ENCODE assay signal across 10 cellular contexts in the genomic region with DNA sequence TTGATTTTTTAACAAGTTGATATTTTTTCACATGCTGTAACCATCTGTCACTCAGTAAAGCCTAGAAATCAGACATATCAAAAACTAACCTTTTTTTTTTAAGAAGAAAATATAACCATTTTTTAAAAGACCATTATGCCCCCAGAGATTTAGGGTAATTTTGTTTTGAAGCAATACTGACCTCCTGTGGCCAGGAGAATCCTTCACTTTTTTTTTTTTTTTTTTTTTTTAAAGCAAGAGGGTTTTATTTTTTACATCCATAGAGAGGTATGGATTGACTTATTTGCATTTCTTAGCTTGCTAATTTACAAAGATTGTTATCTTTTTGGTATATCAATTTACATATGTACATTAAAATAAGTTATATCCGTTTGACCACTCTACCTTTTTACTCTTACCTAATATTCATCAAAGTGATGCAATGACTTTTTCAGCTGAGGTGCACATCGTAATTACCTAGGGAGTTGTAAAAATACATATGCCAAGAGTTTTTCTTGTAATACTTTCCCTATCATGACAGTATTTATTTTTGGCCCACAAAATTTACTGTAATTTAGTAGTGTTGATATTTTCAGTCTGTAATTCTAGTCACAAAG.
DNase-seq lines count a peak whose midpoint lies in the region; ATAC-seq and TF ChIP-seq lines count a peak whose summit lies in the region.
"Had no signal": no experiment of that assay in that cellular context is flagged by ENCODE, and none has a peak within 500 bp of the region (broad histone marks: within the 10 kb centered on the region; RNA-seq: fewer than 3 reads in every experiment).

No MANE protein-coding gene starts in this region.

- H3K9ac ChIP-seq in fibroblast of lung (ENCODE audit: insufficient read depth, low read length), result no peak overlapping the region

- H3K9me3 ChIP-seq in Panc1 (ENCODE audit: control insufficient read depth, insufficient read depth, low read depth, low read length) (no peaks in the 10 kb centered on the region), fibroblast of lung (ENCODE audit: control insufficient read depth, insufficient read depth, low read depth, low read length) (no peaks in the 10 kb centered on the region)
- H3K9me3 ChIP-seq: tibial artery had no signal

- H3K4me3 ChIP-seq in Panc1 (ENCODE audit: low read depth in 2 of 2, low read length in 2 of 2), result no peak overlapping the region
- H3K4me3 ChIP-seq in fibroblast of lung (replicated peaks in 1 of 4; ENCODE audit: control extremely low read depth in 1 of 4, insufficient read depth in 1 of 4, low read depth in 3 of 4, low read length in 4 of 4), result no peak overlapping the region
- H3K4me3 ChIP-seq: tibial artery had no signal

- no peaks in the 10 kb centered on the region for H3K79me2 ChIP-seq in fibroblast of lung (ENCODE audit: control insufficient read depth, insufficient read depth, low read length)

- H3K36me3 ChIP-seq in Panc1 (ENCODE audit: control insufficient read depth, insufficient read depth, low read length) (no peaks in the 10 kb centered on the region), fibroblast of lung (ENCODE audit: control insufficient read depth, insufficient read depth, low read length) (no peaks in the 10 kb centered on the region)
- H3K36me3 ChIP-seq: tibial artery had no signal

- no TSS peak for BruUV-seq in Panc1 (replicated peaks; lab: Mats Ljungman, UMichigan)

- no peak overlapping the region for H3K4me2 ChIP-seq in fibroblast of lung (ENCODE audit: extremely low read depth, insufficient read depth, low read length)

- H3K27ac ChIP-seq in 22Rv1, result no peak overlapping the region
- peak overlapping the region; percentile 92; the same call in 1 of the 2 replicates for H3K27ac ChIP-seq in Panc1 (ENCODE audit: low read length)
- H3K27ac ChIP-seq in fibroblast of lung (ENCODE audit: insufficient read depth, low read length), result no peak overlapping the region
- H3K27ac ChIP-seq: tibial artery had no signal

- H4K20me1 ChIP-seq in fibroblast of lung (ENCODE audit: control insufficient read depth, extremely low read depth, insufficient read depth, low read length), result no peaks in the 10 kb centered on the region

- DNase-seq in GM10248 (ENCODE audit: extremely low spot score) (no peak), Panc1 (ENCODE audit: low read depth, low spot score) (no peak), fibroblast of lung (ENCODE audit: low read depth in 2 of 2) (peak in 1 of 2 donors; percentile 50), pons (ENCODE audit: low spot score) (no peak), SIG-M5 treated with dmso at 0.1 percent for 504 hours (lab: John Stamatoyannopoulos, UW; ENCODE audit: unreplicated experiment) (no peak)
- DNase-seq in activated naive CD4-positive, alpha-beta T cell treated with Interleukin-2 at 50 U/mL for 16 hours, result no peak
- DNase-seq: NCI-H226, tibial artery had no signal

- peaks cover 18% of the 10 kb centered on the region for H3K4me1 ChIP-seq in Panc1 (ENCODE audit: control insufficient read depth, insufficient read depth, low read length)
- H3K4me1 ChIP-seq in fibroblast of lung (ENCODE audit: control insufficient read depth, extremely low read depth, insufficient read depth, low read length), result no peaks in the 10 kb centered on the region

- H2AFZ ChIP-seq in fibroblast of lung (ENCODE audit: low read length), result no peak overlapping the region

- in situ Hi-C loops in Panc1 (cut with HindIII; ENCODE audit: low pct_unique_long_range_greater_than_20kb, low sequenced_read_pairs), result no loop called here

- POLR2A ChIA-PET in GM10248 (lab: Yijun Ruan, JAX) (no interaction called here), Panc1 (lab: Charles Lee) (no interaction called here)

- H3K27me3 ChIP-seq in Panc1 (ENCODE audit: control insufficient read depth, insufficient read depth, low read length), result no peaks in the 10 kb centered on the region
- H3K27me3 ChIP-seq in fibroblast of lung (ENCODE audit: control insufficient read depth, insufficient read depth, low read length), result no peaks in the 10 kb centered on the region

- TF ChIP-seq POLR2A in GM18505 (IDR thresholded peaks at IDR 0.05; ENCODE audit: borderline replicate concordance, extremely low read depth, insufficient read depth, insufficient read length), result no peak

- ATAC-seq in Panc1, result no peak
- no peak for ATAC-seq in GM18505 (IDR thresholded peaks at IDR 0.05; ENCODE audit: unreplicated experiment)

- TF ChIP-seq CTCF in 22Rv1 (IDR thresholded peaks at IDR 0.05), result peak; percentile 76
- TF ChIP-seq CTCF in GM10248 (IDR thresholded peaks at IDR 0.05; ENCODE audit: control extremely low read depth, extremely low read depth, low read depth, missing control alignments), result peak; percentile 23
- TF ChIP-seq CTCF in Panc1 (IDR thresholded peaks at IDR 0.05), result peak; percentile 60; the same call in 1 of the 2 replicates
- TF ChIP-seq CTCF in fibroblast of lung (conservative IDR thresholded peaks at IDR 0.05 in 1 of 2, IDR thresholded peaks at IDR 0.05 in 1 of 2; ENCODE audit: low read depth in 1 of 2, low read length in 2 of 2), result peak; percentile 39 to 52

- CTCF ChIA-PET in GM10248 (lab: Yijun Ruan, JAX) (interaction anchor here (0.6 to 2.9 kb wide), 6 partner anchors 10 to 256 kb away, joined by 3 to 14 read pairs (median 4); no protein-coding TSS in a partner anchor), Panc1 (lab: Charles Lee) (interaction anchor here (0.8 to 1.0 kb wide), 2 partner anchors 17 to 255 kb away, joined by 7 to 15 read pairs; no protein-coding TSS in a partner anchor)

- intact Hi-C loops in Panc1 (cut with micrococcal nuclease; ENCODE audit: unreplicated experiment), result loop anchor here (5.0 to 10.0 kb wide), 2 partner anchors 153 to 356 kb away; no protein-coding TSS in a partner anchor

Comparison
In these comparisons a context has a peak if more than half of its experiments do, and no peak if none do; other contexts are left out.
1. CTCF ChIP-seq: peak in every context shown above with its lines; median percentile 76 in 22Rv1; 60 in Panc1; 46 in fibroblast of lung; 23 in GM10248.